In genomic region chr4:77203380-77204197, GRCh38 we compare ENCODE assay signal across 9 cellular contexts. TPM values are rescaled to one million over a fixed set of nuclear protein-coding genes. Genes with fewer than 3 reads are reported as not detected.
DNase-seq lines count a peak whose midpoint lies in the region; ATAC-seq and TF ChIP-seq lines count a peak whose summit lies in the region.
"Had no signal": no experiment of that assay in that cellular context is flagged by ENCODE, and none has a peak within 500 bp of the region (broad histone marks: within the 10 kb centered on the region; RNA-seq: fewer than 3 reads in every experiment).

No MANE protein-coding gene starts in this region.

- ATAC-seq in left lobe of liver, result peak; percentile 87
- no peak for ATAC-seq in GM19324 (IDR thresholded peaks at IDR 0.05; ENCODE audit: low FRiP score, unreplicated experiment)

- H3K4me3 ChIP-seq in HFF-Myc (replicated peaks; ENCODE audit: low read depth, low read length), result no peak overlapping the region
- H3K4me3 ChIP-seq: skin epidermis had no signal

- no peak overlapping the region for H3K27ac Mint-ChIP-seq in chondrocyte (ENCODE audit: unreplicated experiment)

- H3K27me3 Mint-ChIP-seq in chondrocyte (ENCODE audit: low read depth), result peaks cover 13% of the 10 kb centered on the region

- peak; percentile 59 for DNase-seq in GM10266 (ENCODE audit: extremely low spot score)
- DNase-seq in HFF-Myc (ENCODE audit: extremely low read depth, low read depth), result peak; percentile 27
- peak; percentile 8 to 61 for DNase-seq in NCI-H1930 (lab: John Stamatoyannopoulos, UW)
- DNase-seq in activated CD4-positive, alpha-beta T cell treated with anti-CD3 and anti-CD28 coated beads for 24 hours (ENCODE audit: low read depth in 2 of 2), result peak; percentile 32 to 60
- DNase-seq in chondrocyte (ENCODE audit: low spot score), result no peak
- DNase-seq in left lobe of liver (ENCODE audit: low spot score), result peak; percentile 58
- peak; percentile 27 to 31 (median 27) for DNase-seq in stimulated activated CD4-positive, alpha-beta T cell treated with anti-CD3 and anti-CD28 coated beads, TNF-alpha, amount 100 ng/mL, for 1 hour (ENCODE audit: low read depth in 3 of 3, low spot score in 1 of 3)

- H3K9me3 Mint-ChIP-seq in chondrocyte (ENCODE audit: low read depth), result no peaks in the 10 kb centered on the region

- TF ChIP-seq CTCF in GM10266 (IDR thresholded peaks at IDR 0.05; ENCODE audit: control insufficient read depth, insufficient read depth, low read depth, missing control alignments) (peak; percentile 75), HFF-Myc (IDR thresholded peaks at IDR 0.05; ENCODE audit: low read depth, low read length, missing control alignments) (peak; percentile 59), chondrocyte (IDR thresholded peaks at IDR 0.05) (peak; percentile 93)

- no peaks in the 10 kb centered on the region for H3K4me1 Mint-ChIP-seq in chondrocyte (ENCODE audit: low read depth)

- H3K4me3 Mint-ChIP-seq in chondrocyte (ENCODE audit: unreplicated experiment), result no peak overlapping the region

- H3K36me3 Mint-ChIP-seq in chondrocyte (ENCODE audit: low read depth), result no peaks in the 10 kb centered on the region

RNA-seq across cellular contexts. Expression of gene CCNG2, which starts 46.6 kb away (rescaled TPM):
- total RNA-seq in chondrocyte (42.4 to 52.5 TPM (median 48.1 TPM) in 3 replicates), left lobe of liver (5.3 TPM)
